28 cellular contexts compared by ENCODE assay signal in genomic region chr1:23797478-23798448, GRCh38. TPM values are rescaled to one million over a fixed set of nuclear protein-coding genes. Genes with fewer than 3 reads are reported as not detected.
DNase-seq lines count a peak whose midpoint lies in the region; ATAC-seq, FAIRE-seq and TF ChIP-seq lines count a peak whose summit lies in the region.
"Had no signal": no experiment of that assay in that cellular context is flagged by ENCODE, and none has a peak within 500 bp of the region (broad histone marks: within the 10 kb centered on the region; RNA-seq: fewer than 3 reads in every experiment).

No MANE protein-coding gene starts in this region.

- 94% methylated on average over 13 of the region's 20 CpGs for WGBS in HepG2 (ENCODE audit: low lambda C conversion rate)
- 56% methylated on average over 3 of the region's 20 CpGs for WGBS in right lobe of liver (ENCODE audit: insufficient coverage, low coverage, low lambda C conversion rate, missing lambda C conversion rate)
- 45 to 59% methylated on average over 13 to 20 of the region's 20 CpGs for WGBS in body of pancreas, 2 donors

- FAIRE-seq in HepG2 (lab: Jason Lieb, UNC), result no peak
- FAIRE-seq: D721Med had no signal

- H3K9ac ChIP-seq in HepG2 (ENCODE audit: insufficient read depth, low read depth, low read length) (no peak overlapping the region), mucosa of stomach (ENCODE audit: low read length) (peak overlapping the region; percentile 88)
- H3K9ac ChIP-seq: BLaER1, KMS-11 had no signal

- TF ChIP-seq POLR2A in HepG2 (IDR thresholded peaks at IDR 0.05; ENCODE audit: insufficient read depth in 1 of 2, low read depth in 2 of 2, low read length in 2 of 2) (no peak), right lobe of liver (IDR thresholded peaks at IDR 0.05) (no peak), body of pancreas (IDR thresholded peaks at IDR 0.05) (no peak)

- H3K27ac ChIP-seq in HepG2 (ENCODE audit: extremely low read length, insufficient read depth, low read length) (no peak overlapping the region), right lobe of liver (no peak overlapping the region), body of pancreas (peak overlapping the region in 1 of 4 donors; percentile 96), tibial artery (no peak overlapping the region)
- H3K27ac ChIP-seq: BLaER1, cardiac muscle cell, KMS-11 had no signal

- H2AFZ ChIP-seq in HepG2 (ENCODE audit: low read length), result no peak overlapping the region

- CTCF ChIA-PET in HepG2 (lab: Yijun Ruan, JAX; ENCODE audit: low intra/inter-chr PET ratio, low total read pairs), result interaction anchor here (1.2 kb wide), 1 partner anchor 26 kb away, joined by 4 read pairs; no protein-coding TSS in a partner anchor

- no peak for ATAC-seq in HepG2
- ATAC-seq in right lobe of liver, result no peak
- ATAC-seq in body of pancreas, result no peak
- no peak for ATAC-seq in GM19467 (IDR thresholded peaks at IDR 0.05; ENCODE audit: unreplicated experiment)
- ATAC-seq: gastrocnemius medialis; left lung; naive thymus-derived CD8-positive, alpha-beta T cell; right cardiac atrium; Right ventricle myocardium inferior had no signal

- POLR2A ChIA-PET in HepG2 (lab: Yijun Ruan, JAX), result interaction anchor here (0.7 to 10.9 kb wide), 5 partner anchors 7 to 224 kb away, joined by 3 to 154 read pairs (median 52); partner anchors contain the start of genes HMGCL, LYPLA2, PITHD1 and RPL11

- TF ChIP-seq EP300 in HepG2 (IDR thresholded peaks at IDR 0.05; ENCODE audit: low read depth in 2 of 2, low read length in 2 of 2), result no peak
- TF ChIP-seq EP300 in HepG2 (CRISPR knock-in tag; IDR thresholded peaks at IDR 0.05; ENCODE audit: borderline replicate concordance), result no peak

- H4K20me1 ChIP-seq in HepG2 (ENCODE audit: insufficient read depth, low read length), result peaks cover 9% of the 10 kb centered on the region; the same call in 1 of the 2 replicates

- H3K4me3 ChIP-seq in HepG2 (replicated peaks in 1 of 3; ENCODE audit: insufficient read depth in 1 of 3, low read depth in 2 of 3, low read length in 3 of 3) (no peak overlapping the region), right lobe of liver (no peak overlapping the region), body of pancreas (no peak overlapping the region), mucosa of stomach (ENCODE audit: low read length) (peak overlapping the region; percentile 15), tibial artery (no peak overlapping the region)
- H3K4me3 ChIP-seq: BLaER1, cardiac muscle cell, gastrocnemius medialis, ovary had no signal

- peaks cover 43% of the 10 kb centered on the region for H3K4me1 ChIP-seq in HepG2 (ENCODE audit: insufficient read depth, low read length)
- peaks cover 0 to 30% (median 11%) of the 10 kb centered on the region in 4 donors for H3K4me1 ChIP-seq in right lobe of liver
- peaks cover 43% of the 10 kb centered on the region for H3K4me1 ChIP-seq in body of pancreas
- peaks cover 61% of the 10 kb centered on the region for H3K4me1 ChIP-seq in mucosa of stomach (ENCODE audit: control insufficient read depth, insufficient read depth, low read length)
- H3K4me1 ChIP-seq in tibial artery, result peaks cover 0 to 40% (median 25%) of the 10 kb centered on the region in 4 donors

- TF ChIP-seq CTCF in HepG2 (CRISPR knock-in tag; IDR thresholded peaks at IDR 0.05) (no peak), right lobe of liver (IDR thresholded peaks at IDR 0.05) (no peak), body of pancreas (IDR thresholded peaks at IDR 0.05) (no peak), tibial artery (IDR thresholded peaks at IDR 0.05) (no peak)

- H3K36me3 ChIP-seq in HepG2 (replicated peaks in 1 of 2; ENCODE audit: control insufficient read depth in 1 of 2, insufficient read depth in 2 of 2, low read length in 2 of 2) (peaks cover 16 to 44% of the 10 kb centered on the region in 2 experiments; a peak in 4 of 5 replicates), right lobe of liver (peaks cover 0 to 23% (median 4%) of the 10 kb centered on the region in 4 donors), body of pancreas (replicated peaks in 1 of 2; ENCODE audit: insufficient read depth in 1 of 2, low read depth in 2 of 2) (no peaks in the 10 kb centered on the region), mucosa of stomach (ENCODE audit: control insufficient read depth, insufficient read depth, low read length) (peaks cover 21% of the 10 kb centered on the region), tibial artery (peaks cover 0 to 61% (median 29%) of the 10 kb centered on the region in 3 donors)
- H3K36me3 ChIP-seq: ovary had no signal

- no TSS peak for BruUV-seq in HepG2 (replicated peaks; lab: Mats Ljungman, UMichigan)

- no peak for TF ChIP-seq RAD21 in HepG2 (CRISPR knock-in tag; IDR thresholded peaks at IDR 0.05)

- DNase-seq in HepG2 (ENCODE audit: low spot score) (no peak), right lobe of liver (no peak), body of pancreas (peak in 3 of 4 donors; percentile 23 to 56 (median 49)), NCI-H187 (lab: John Stamatoyannopoulos, UW) (no peak), tibial artery (no peak)
- DNase-seq in NK-92 treated with Interleukin-12 subunit alpha and Interleukin-12 subunit beta, amount 100 ng/mL, for 24 hours (lab: John Stamatoyannopoulos, UW), result no peak
- DNase-seq: activated CD4-positive, alpha-beta T cell treated with anti-CD3 and anti-CD28 coated beads for 4 hours; activated T-cell treated with anti-CD3 and anti-CD28 coated beads, Interleukin-2, amount 50 U/mL, for 1 hour; amygdala; gastrocnemius medialis; hypothalamus; left lung; MM.1S; naive thymus-derived CD8-positive, alpha-beta T cell; NCI-H1417; NCI-H2081; NCI-H345; OCI-M1; stimulated activated CD4-positive, alpha-beta T cell treated with anti-CD3 and anti-CD28 coated beads, Interleukin-2, amount 100 ng/mL, for 48 hours had no signal

- H3K9me3 ChIP-seq in HepG2 (ENCODE audit: low read length), result no peaks in the 10 kb centered on the region
- H3K9me3 ChIP-seq in right lobe of liver, result no peaks in the 10 kb centered on the region
- H3K9me3 ChIP-seq in body of pancreas, result no peaks in the 10 kb centered on the region
- H3K9me3 ChIP-seq in mucosa of stomach (ENCODE audit: control insufficient read depth, low read length), result no peaks in the 10 kb centered on the region
- no peaks in the 10 kb centered on the region for H3K9me3 ChIP-seq in tibial artery
- H3K9me3 ChIP-seq: BLaER1, gastrocnemius medialis, left lung, ovary had no signal

- in situ Hi-C loops in HepG2 (cut with HindIII; ENCODE audit: extremely low pct_ligation_motif_present, low pct_unique_long_range_greater_than_20kb), result no loop called here

- no peak overlapping the region for H3K4me2 ChIP-seq in HepG2 (ENCODE audit: low read depth, low read length)
- H3K4me2 ChIP-seq: KMS-11 had no signal

- peaks cover 15% of the 10 kb centered on the region for H3K79me2 ChIP-seq in HepG2 (ENCODE audit: insufficient read depth, low read length)

- H3K27me3 ChIP-seq in HepG2 (ENCODE audit: control insufficient read depth in 1 of 2, insufficient read depth in 2 of 2, low read length in 2 of 2), result no peaks in the 10 kb centered on the region; a peak in 1 of 5 replicates
- H3K27me3 ChIP-seq in right lobe of liver, result no peaks in the 10 kb centered on the region
- H3K27me3 ChIP-seq in body of pancreas, result no peaks in the 10 kb centered on the region
- no peaks in the 10 kb centered on the region for H3K27me3 ChIP-seq in mucosa of stomach (ENCODE audit: control insufficient read depth, insufficient read depth, low read length)
- H3K27me3 ChIP-seq in tibial artery, result no peaks in the 10 kb centered on the region
- H3K27me3 ChIP-seq: BLaER1, cardiac muscle cell, gastrocnemius medialis, left lung, ovary had no signal

- intact Hi-C loops in HepG2 (cut with micrococcal nuclease; ENCODE audit: unreplicated experiment), result no loop called here
- intact Hi-C loops in right lobe of liver (cut with DNase I), result no loop called here
- intact Hi-C loops in body of pancreas (cut with DNase I), result no loop called here
- intact Hi-C loops in tibial artery (cut with DNase I; ENCODE audit: low total_unique reads), result no loop called here

RNA-seq across cellular contexts. Expression of gene GALE, which starts 2.8 kb away (rescaled TPM):
- total RNA-seq in HepG2 (2016; rRNA removed; fragmentation: Illumina TruSeq; extraction: Trizol), result 85.2 and 86.6 TPM in 2 replicates
- 19.0 and 24.8 TPM in 2 replicates for total RNA-seq in HepG2 (2016; cell fraction: cytosol; rRNA removed; fragmentation: Illumina TruSeq; extraction: Trizol; ENCODE audit: low read depth)
- 88.8 and 91.0 TPM in 2 replicates for total RNA-seq in HepG2 (2016; cell fraction: insoluble cytoplasmic fraction; rRNA removed; fragmentation: Illumina TruSeq; extraction: Trizol)
- total RNA-seq in HepG2 (2016; cell fraction: membrane; rRNA removed; fragmentation: Illumina TruSeq; extraction: Trizol), result 28.1 and 32.1 TPM in 2 replicates
- total RNA-seq in HepG2 (2016; cell fraction: nucleus; rRNA removed; fragmentation: Illumina TruSeq; extraction: Trizol), result 43.6 and 54.4 TPM in 2 replicates
- polyA plus RNA-seq in HepG2 (2011; rRNA removed), result 88.4 and 99.0 TPM in 2 replicates
- 95.8 and 105 TPM in 2 replicates for polyA plus RNA-seq in HepG2 (2011; cell fraction: cytosol; rRNA removed)
- 168 and 180 TPM in 2 replicates for polyA plus RNA-seq in HepG2 (2011; cell fraction: nucleus; rRNA removed)
- polyA plus RNA-seq in HepG2 (2012), result 46.4 and 46.8 TPM in 2 replicates
- 12.7 and 14.4 TPM in 2 replicates for polyA plus RNA-seq in HepG2 (2016; cell fraction: cytosol; fragmentation: Illumina TruSeq; extraction: Trizol; ENCODE audit: low read depth)
- 75.6 and 81.5 TPM in 2 replicates for polyA plus RNA-seq in HepG2 (2016; cell fraction: insoluble cytoplasmic fraction; fragmentation: Illumina TruSeq; extraction: Trizol; ENCODE audit: low read depth)
- polyA plus RNA-seq in HepG2 (2016; cell fraction: membrane; fragmentation: Illumina TruSeq; extraction: Trizol; ENCODE audit: low read depth), result 19.5 and 21.9 TPM in 2 replicates
- 96.1 and 107 TPM in 2 replicates for polyA plus RNA-seq in HepG2 (2016; cell fraction: nucleus; fragmentation: Illumina TruSeq; extraction: Trizol; ENCODE audit: insufficient read depth, low read depth)
- 60.0 and 64.5 TPM in 2 replicates for polyA minus RNA-seq in HepG2 (2011; rRNA and poly(A)+ RNA removed; ENCODE audit: low replicate concordance)
- polyA minus RNA-seq in HepG2 (2011; cell fraction: cytosol; rRNA and poly(A)+ RNA removed), result 19.9 and 28.0 TPM in 2 replicates
- polyA minus RNA-seq in HepG2 (2011; cell fraction: nucleus; rRNA and poly(A)+ RNA removed), result 31.8 and 36.4 TPM in 2 replicates
- 10 to 100 TPM; 25.9 to 46.9 (median 42.0) TPM for total RNA-seq in right lobe of liver
- 10 to 100 TPM; 29.3 to 32.7 TPM for total RNA-seq in body of pancreas

RNA-seq across cellular contexts. Expression of gene LYPLA2, which starts 6.8 kb away (rescaled TPM):
- total RNA-seq in HepG2 (2016; rRNA removed; fragmentation: Illumina TruSeq; extraction: Trizol) (73.2 and 90.3 TPM in 2 replicates), right lobe of liver (10 to 100 TPM; 28.1 to 69.8 (median 32.6) TPM), body of pancreas (10 to 100 TPM; 20.4 to 28.5 TPM)
- total RNA-seq in HepG2 (2016; cell fraction: cytosol; rRNA removed; fragmentation: Illumina TruSeq; extraction: Trizol; ENCODE audit: low read depth), result 20.4 and 23.5 TPM in 2 replicates
- 74.2 and 88.0 TPM in 2 replicates for total RNA-seq in HepG2 (2016; cell fraction: insoluble cytoplasmic fraction; rRNA removed; fragmentation: Illumina TruSeq; extraction: Trizol)
- 42.0 and 50.1 TPM in 2 replicates for total RNA-seq in HepG2 (2016; cell fraction: membrane; rRNA removed; fragmentation: Illumina TruSeq; extraction: Trizol)
- 32.9 and 38.9 TPM in 2 replicates for total RNA-seq in HepG2 (2016; cell fraction: nucleus; rRNA removed; fragmentation: Illumina TruSeq; extraction: Trizol)
- 72.1 and 96.1 TPM in 2 replicates for polyA plus RNA-seq in HepG2 (2011; rRNA removed)
- polyA plus RNA-seq in HepG2 (2011; cell fraction: cytosol; rRNA removed), result 70.6 and 104 TPM in 2 replicates
- polyA plus RNA-seq in HepG2 (2011; cell fraction: nucleus; rRNA removed), result 134 and 140 TPM in 2 replicates
- 47.7 and 58.7 TPM in 2 replicates for polyA plus RNA-seq in HepG2 (2012)
- 28.9 and 30.0 TPM in 2 replicates for polyA plus RNA-seq in HepG2 (2016; cell fraction: cytosol; fragmentation: Illumina TruSeq; extraction: Trizol; ENCODE audit: low read depth)
- 113 and 115 TPM in 2 replicates for polyA plus RNA-seq in HepG2 (2016; cell fraction: insoluble cytoplasmic fraction; fragmentation: Illumina TruSeq; extraction: Trizol; ENCODE audit: low read depth)
- polyA plus RNA-seq in HepG2 (2016; cell fraction: membrane; fragmentation: Illumina TruSeq; extraction: Trizol; ENCODE audit: low read depth), result 43.7 and 45.0 TPM in 2 replicates
- polyA plus RNA-seq in HepG2 (2016; cell fraction: nucleus; fragmentation: Illumina TruSeq; extraction: Trizol; ENCODE audit: insufficient read depth, low read depth), result 67.4 and 74.9 TPM in 2 replicates
- polyA minus RNA-seq in HepG2 (2011; rRNA and poly(A)+ RNA removed; ENCODE audit: low replicate concordance), result 58.0 and 75.1 TPM in 2 replicates
- 39.7 and 48.1 TPM in 2 replicates for polyA minus RNA-seq in HepG2 (2011; cell fraction: cytosol; rRNA and poly(A)+ RNA removed)
- polyA minus RNA-seq in HepG2 (2011; cell fraction: nucleus; rRNA and poly(A)+ RNA removed), result 17.4 and 26.0 TPM in 2 replicates

RNA-seq across cellular contexts. Expression of gene PITHD1, which starts 19.5 kb away (rescaled TPM):
- total RNA-seq in HepG2 (2016; rRNA removed; fragmentation: Illumina TruSeq; extraction: Trizol) (37.3 and 44.9 TPM in 2 replicates), right lobe of liver (10 to 100 TPM; 22.9 to 34.7 (median 30.6) TPM), body of pancreas (10 to 100 TPM; 31.9 to 32.3 TPM)
- total RNA-seq in HepG2 (2016; cell fraction: cytosol; rRNA removed; fragmentation: Illumina TruSeq; extraction: Trizol; ENCODE audit: low read depth), result 6.6 and 7.1 TPM in 2 replicates
- 39.7 and 44.6 TPM in 2 replicates for total RNA-seq in HepG2 (2016; cell fraction: insoluble cytoplasmic fraction; rRNA removed; fragmentation: Illumina TruSeq; extraction: Trizol)
- 24.7 and 27.8 TPM in 2 replicates for total RNA-seq in HepG2 (2016; cell fraction: membrane; rRNA removed; fragmentation: Illumina TruSeq; extraction: Trizol)
- total RNA-seq in HepG2 (2016; cell fraction: nucleus; rRNA removed; fragmentation: Illumina TruSeq; extraction: Trizol), result 21.3 and 22.5 TPM in 2 replicates
- polyA plus RNA-seq in HepG2 (2011; rRNA removed), result 26.6 and 28.0 TPM in 2 replicates
- polyA plus RNA-seq in HepG2 (2011; cell fraction: cytosol; rRNA removed), result 17.4 and 25.5 TPM in 2 replicates
- polyA plus RNA-seq in HepG2 (2011; cell fraction: nucleus; rRNA removed), result 12.1 and 20.0 TPM in 2 replicates
- 25.1 and 29.3 TPM in 2 replicates for polyA plus RNA-seq in HepG2 (2012)
- 6.4 and 7.2 TPM in 2 replicates for polyA plus RNA-seq in HepG2 (2016; cell fraction: cytosol; fragmentation: Illumina TruSeq; extraction: Trizol; ENCODE audit: low read depth)
- 49.7 and 49.8 TPM in 2 replicates for polyA plus RNA-seq in HepG2 (2016; cell fraction: insoluble cytoplasmic fraction; fragmentation: Illumina TruSeq; extraction: Trizol; ENCODE audit: low read depth)
- polyA plus RNA-seq in HepG2 (2016; cell fraction: membrane; fragmentation: Illumina TruSeq; extraction: Trizol; ENCODE audit: low read depth), result 20.1 and 20.8 TPM in 2 replicates
- 41.4 and 42.1 TPM in 2 replicates for polyA plus RNA-seq in HepG2 (2016; cell fraction: nucleus; fragmentation: Illumina TruSeq; extraction: Trizol; ENCODE audit: insufficient read depth, low read depth)
- 5.1 and 25.2 TPM in 2 replicates for polyA minus RNA-seq in HepG2 (2011; rRNA and poly(A)+ RNA removed; ENCODE audit: low replicate concordance)
- polyA minus RNA-seq in HepG2 (2011; cell fraction: cytosol; rRNA and poly(A)+ RNA removed), result 3.8 and 5.5 TPM in 2 replicates
- polyA minus RNA-seq in HepG2 (2011; cell fraction: nucleus; rRNA and poly(A)+ RNA removed), result 12.1 and 14.0 TPM in 2 replicates

RNA-seq across cellular contexts. Expression of gene HMGCL, which starts 27.5 kb away (rescaled TPM):
- total RNA-seq in HepG2 (2016; rRNA removed; fragmentation: Illumina TruSeq; extraction: Trizol) (21.3 and 30.0 TPM in 2 replicates), right lobe of liver (100 to 1,000 TPM; 143 to 178 (median 160) TPM), body of pancreas (10 to 100 TPM; 18.9 to 21.1 TPM)
- total RNA-seq in HepG2 (2016; cell fraction: cytosol; rRNA removed; fragmentation: Illumina TruSeq; extraction: Trizol; ENCODE audit: low read depth), result 6.9 and 9.1 TPM in 2 replicates
- 23.5 and 29.4 TPM in 2 replicates for total RNA-seq in HepG2 (2016; cell fraction: insoluble cytoplasmic fraction; rRNA removed; fragmentation: Illumina TruSeq; extraction: Trizol)
- total RNA-seq in HepG2 (2016; cell fraction: membrane; rRNA removed; fragmentation: Illumina TruSeq; extraction: Trizol), result 8.9 and 9.2 TPM in 2 replicates
- total RNA-seq in HepG2 (2016; cell fraction: nucleus; rRNA removed; fragmentation: Illumina TruSeq; extraction: Trizol), result 10.0 and 12.6 TPM in 2 replicates
- polyA plus RNA-seq in HepG2 (2011; rRNA removed), result 41.4 and 48.7 TPM in 2 replicates
- polyA plus RNA-seq in HepG2 (2011; cell fraction: cytosol; rRNA removed), result 48.8 and 53.2 TPM in 2 replicates
- polyA plus RNA-seq in HepG2 (2011; cell fraction: nucleus; rRNA removed), result 21.0 and 23.2 TPM in 2 replicates
- polyA plus RNA-seq in HepG2 (2012), result 38.1 and 41.7 TPM in 2 replicates
- 3.6 and 4.1 TPM in 2 replicates for polyA plus RNA-seq in HepG2 (2016; cell fraction: cytosol; fragmentation: Illumina TruSeq; extraction: Trizol; ENCODE audit: low read depth)
- polyA plus RNA-seq in HepG2 (2016; cell fraction: insoluble cytoplasmic fraction; fragmentation: Illumina TruSeq; extraction: Trizol; ENCODE audit: low read depth), result 24.4 and 26.5 TPM in 2 replicates
- 5.5 and 6.2 TPM in 2 replicates for polyA plus RNA-seq in HepG2 (2016; cell fraction: membrane; fragmentation: Illumina TruSeq; extraction: Trizol; ENCODE audit: low read depth)
- polyA plus RNA-seq in HepG2 (2016; cell fraction: nucleus; fragmentation: Illumina TruSeq; extraction: Trizol; ENCODE audit: insufficient read depth, low read depth), result 15.9 and 18.0 TPM in 2 replicates
- 10.6 and 40.6 TPM in 2 replicates for polyA minus RNA-seq in HepG2 (2011; rRNA and poly(A)+ RNA removed; ENCODE audit: low replicate concordance)
- polyA minus RNA-seq in HepG2 (2011; cell fraction: cytosol; rRNA and poly(A)+ RNA removed), result 14.9 and 18.3 TPM in 2 replicates
- polyA minus RNA-seq in HepG2 (2011; cell fraction: nucleus; rRNA and poly(A)+ RNA removed), result 16.9 and 25.7 TPM in 2 replicates

RNA-seq across cellular contexts. Expression of gene ELOA, which starts 54.5 kb away (rescaled TPM):
- 28.5 and 36.3 TPM in 2 replicates for total RNA-seq in HepG2 (2016; rRNA removed; fragmentation: Illumina TruSeq; extraction: Trizol)
- 7.3 and 7.8 TPM in 2 replicates for total RNA-seq in HepG2 (2016; cell fraction: cytosol; rRNA removed; fragmentation: Illumina TruSeq; extraction: Trizol; ENCODE audit: low read depth)
- total RNA-seq in HepG2 (2016; cell fraction: insoluble cytoplasmic fraction; rRNA removed; fragmentation: Illumina TruSeq; extraction: Trizol), result 27.5 and 30.2 TPM in 2 replicates
- 23.8 and 29.0 TPM in 2 replicates for total RNA-seq in HepG2 (2016; cell fraction: membrane; rRNA removed; fragmentation: Illumina TruSeq; extraction: Trizol)
- 16.4 and 21.2 TPM in 2 replicates for total RNA-seq in HepG2 (2016; cell fraction: nucleus; rRNA removed; fragmentation: Illumina TruSeq; extraction: Trizol)
- polyA plus RNA-seq in HepG2 (2011; rRNA removed), result 14.2 and 14.8 TPM in 2 replicates
- polyA plus RNA-seq in HepG2 (2011; cell fraction: cytosol; rRNA removed), result 9.6 and 12.3 TPM in 2 replicates
- polyA plus RNA-seq in HepG2 (2011; cell fraction: nucleus; rRNA removed), result 10.0 and 12.4 TPM in 2 replicates
- polyA plus RNA-seq in HepG2 (2012), result 16.3 and 19.1 TPM in 2 replicates
- polyA plus RNA-seq in HepG2 (2016; cell fraction: cytosol; fragmentation: Illumina TruSeq; extraction: Trizol; ENCODE audit: low read depth), result 11.2 and 13.3 TPM in 2 replicates
- polyA plus RNA-seq in HepG2 (2016; cell fraction: insoluble cytoplasmic fraction; fragmentation: Illumina TruSeq; extraction: Trizol; ENCODE audit: low read depth), result 33.1 and 41.5 TPM in 2 replicates
- polyA plus RNA-seq in HepG2 (2016; cell fraction: membrane; fragmentation: Illumina TruSeq; extraction: Trizol; ENCODE audit: low read depth), result 21.3 and 28.9 TPM in 2 replicates
- 32.1 and 36.1 TPM in 2 replicates for polyA plus RNA-seq in HepG2 (2016; cell fraction: nucleus; fragmentation: Illumina TruSeq; extraction: Trizol; ENCODE audit: insufficient read depth, low read depth)
- polyA minus RNA-seq in HepG2 (2011; rRNA and poly(A)+ RNA removed; ENCODE audit: low replicate concordance), result 9.7 and 21.5 TPM in 2 replicates
- polyA minus RNA-seq in HepG2 (2011; cell fraction: cytosol; rRNA and poly(A)+ RNA removed), result 18.6 and 21.7 TPM in 2 replicates
- polyA minus RNA-seq in HepG2 (2011; cell fraction: nucleus; rRNA and poly(A)+ RNA removed), result 12.0 and 20.3 TPM in 2 replicates
- total RNA-seq in right lobe of liver, result 10 to 100 TPM; 21.1 to 42.2 (median 36.1) TPM
- 10 to 100 TPM; 22.6 to 28.0 TPM for total RNA-seq in body of pancreas

Comparison
In these comparisons a context has a peak if more than half of its experiments do, and no peak if none do; other contexts are left out.
1. DNase-seq: peak in body of pancreas (3 of 4); none in HepG2 (single experiment), right lobe of liver (0 of 3), NCI-H187 (0 of 2), tibial artery (0 of 2) and NK-92 treated with Interleukin-12 subunit alpha and Interleukin-12 subunit beta, amount 100 ng/mL, for 24 hours (single experiment).